8 cellular contexts compared by ENCODE assay signal in the genomic region with DNA sequence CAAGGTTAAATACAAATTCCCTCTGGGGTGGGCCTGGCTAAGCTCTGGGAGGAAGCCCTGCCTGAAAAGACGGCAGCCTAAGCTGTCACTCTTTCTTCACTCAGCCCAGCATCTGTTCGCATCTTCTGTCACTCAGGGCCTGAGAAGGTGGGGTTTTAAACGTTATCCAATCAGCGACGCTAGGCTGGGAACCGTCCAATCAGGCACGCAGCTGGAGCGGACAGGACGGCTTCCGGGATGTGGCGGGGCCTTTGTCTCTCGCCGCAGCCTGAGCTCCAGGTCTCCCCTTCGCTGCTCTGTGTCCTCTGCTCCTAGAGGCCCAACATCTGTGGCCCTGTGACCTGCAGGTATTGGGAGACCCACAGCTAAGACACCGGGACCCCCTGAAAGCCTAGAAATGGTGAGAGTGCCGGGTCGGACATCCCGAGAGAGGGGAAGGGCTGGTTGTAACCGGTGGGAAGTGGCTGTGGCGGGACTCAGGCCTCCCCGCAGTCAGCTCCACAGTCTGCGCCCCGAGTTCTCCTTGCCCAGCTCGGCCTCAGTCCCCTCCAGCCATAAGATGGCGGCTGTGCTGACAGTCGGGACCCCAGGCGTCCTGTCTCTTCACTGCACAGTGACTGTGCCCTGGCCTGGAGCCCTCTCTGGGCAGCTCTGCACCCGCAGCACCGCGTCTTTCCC. TPM values are rescaled to one million over a fixed set of nuclear protein-coding genes. Genes with fewer than 3 reads are reported as not detected.
DNase-seq lines count a peak whose midpoint lies in the region; ATAC-seq, FAIRE-seq and TF ChIP-seq lines count a peak whose summit lies in the region.

A gene (plus strand): TSS at position 254 of the 678 bp plus-strand sequence. CDS start 144 bp downstream, at position 398.

- TF ChIP-seq EP300 in A549 (IDR thresholded peaks at IDR 0.05) = no peak
- no peak for TF ChIP-seq EP300 in sigmoid colon (IDR thresholded peaks at IDR 0.05)

- 0% methylated on average over 6 of the region's 30 CpGs for WGBS in A549 (ENCODE audit: missing lambda C conversion rate)
- WGBS in sigmoid colon, 2 donors = 0 to 1% methylated on average over 30 of the region's 30 CpGs

- H3K4me1 ChIP-seq in A549 (no peaks in the 10 kb centered on the region), sigmoid colon (peaks cover 0 to 17% (median 10%) of the 10 kb centered on the region in 4 donors)

- peaks cover 17 to 26% (median 21%) of the 10 kb centered on the region in 5 experiments for H3K9me3 Mint-ChIP-seq in brain

- peaks cover 50% of the 10 kb centered on the region for H3K36me3 Mint-ChIP-seq in brain

- peaks cover 4% of the 10 kb centered on the region for H3K9me3 ChIP-seq in A549
- no peaks in the 10 kb centered on the region for H3K9me3 ChIP-seq in sigmoid colon

- TF ChIP-seq CTCF in A549 (IDR thresholded peaks at IDR 0.05) = no peak
- no peak for TF ChIP-seq CTCF in brain (conservative IDR thresholded peaks at IDR 0.05)
- no peak for TF ChIP-seq CTCF in sigmoid colon (IDR thresholded peaks at IDR 0.05)

- H3K4me3 ChIP-seq in A549 (peak within 1 kb of the TSS; percentile 69), sigmoid colon (peak within 1 kb of the TSS; percentile 50 to 82 (median 72))

- CTCF ChIA-PET in A549 (lab: Yijun Ruan, JAX) = no interaction called here

- POLR2A ChIA-PET in A549 (lab: Yijun Ruan, JAX) = interaction anchor here (0.6 to 1.4 kb wide), 5 partner anchors 9 to 459 kb away, joined by 3 to 12 read pairs (median 8); a partner anchor contains a TSS

- H3K4me2 ChIP-seq in A549 = peak within 1 kb of the TSS; percentile 84

- intact Hi-C loops in sigmoid colon (cut with DNase I) = loop anchor here (5.0 kb wide), 1 partner anchor 120 kb away; a partner anchor contains a TSS

- peaks cover 32% of the 10 kb centered on the region for H3K4me1 Mint-ChIP-seq in brain

- TF ChIP-seq POLR2A in A549 (IDR thresholded peaks at IDR 0.05; ENCODE audit: low read length) (peak; percentile 54), sigmoid colon (IDR thresholded peaks at IDR 0.05) (peak; percentile 21 to 54)

- no peak for TF ChIP-seq RAD21 in A549 (conservative IDR thresholded peaks at IDR 0.05 in 1 of 2, IDR thresholded peaks at IDR 0.05 in 1 of 2)

- ATAC-seq in A549 (peak; percentile 100), GM18861 (IDR thresholded peaks at IDR 0.05; ENCODE audit: unreplicated experiment) (peak; percentile 96), HG03097 (IDR thresholded peaks at IDR 0.05; ENCODE audit: low FRiP score, unreplicated experiment) (peak; percentile 99)

- FAIRE-seq in A549 (lab: Jason Lieb, UNC) = no peak

- H3K4me3 Mint-ChIP-seq in brain = peak within 1 kb of the TSS; percentile 99

- DNase-seq in A549 (ENCODE audit: low read depth in 1 of 2, low spot score in 1 of 2) (peak; percentile 59 to 94), NCI-H2171 (lab: John Stamatoyannopoulos, UW) (peak; percentile 90), UCSD-AML1 (lab: John Stamatoyannopoulos, UW; ENCODE audit: unreplicated experiment) (peak; percentile 86), iPS DF 4.7 (ENCODE audit: extremely low read depth, low spot score) (peak; percentile 91), sigmoid colon (peak; percentile 96)

- peak within 1 kb of the TSS; percentile 74 to 89 for H3K27ac ChIP-seq in A549
- H3K27ac ChIP-seq in sigmoid colon = peak within 1 kb of the TSS; percentile 66 to 91 (median 88)

- no peaks in the 10 kb centered on the region for H3K27me3 ChIP-seq in sigmoid colon

- peaks cover 9% of the 10 kb centered on the region for H3K27me3 Mint-ChIP-seq in brain

- H3K36me3 ChIP-seq in sigmoid colon = peaks cover 0 to 36% (median 2%) of the 10 kb centered on the region in 4 donors

- H3K27ac Mint-ChIP-seq in brain = peak within 1 kb of the TSS; percentile 97 to 99 (median 97)

TF ChIP-seq in A549, 52 proteins besides CTCF, POLR2A, EP300 and RAD21:
- no peak for TF ChIP-seq TFCP2L1 (CRISPR knock-in tag; IDR thresholded peaks at IDR 0.05)
- TF ChIP-seq ESRRA (IDR thresholded peaks at IDR 0.05; ENCODE audit: borderline replicate concordance, low read length) = no peak
- TF ChIP-seq MYC (IDR thresholded peaks at IDR 0.05; ENCODE audit: borderline replicate concordance, low read length) = no peak
- TF ChIP-seq, protein P1, sequence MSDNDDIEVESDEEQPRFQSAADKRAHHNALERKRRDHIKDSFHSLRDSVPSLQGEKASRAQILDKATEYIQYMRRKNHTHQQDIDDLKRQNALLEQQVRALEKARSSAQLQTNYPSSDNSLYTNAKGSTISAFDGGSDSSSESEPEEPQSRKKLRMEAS (IDR thresholded peaks at IDR 0.05) = peak; percentile 26; the same call in 1 of the 2 replicates
- 0 out of 5 replicates have a peak, but pooled peaks of 1 of the 2 experiments have one; percentile 21 for TF ChIP-seq JUN (IDR thresholded peaks at IDR 0.05)
- TF ChIP-seq, protein P2, sequence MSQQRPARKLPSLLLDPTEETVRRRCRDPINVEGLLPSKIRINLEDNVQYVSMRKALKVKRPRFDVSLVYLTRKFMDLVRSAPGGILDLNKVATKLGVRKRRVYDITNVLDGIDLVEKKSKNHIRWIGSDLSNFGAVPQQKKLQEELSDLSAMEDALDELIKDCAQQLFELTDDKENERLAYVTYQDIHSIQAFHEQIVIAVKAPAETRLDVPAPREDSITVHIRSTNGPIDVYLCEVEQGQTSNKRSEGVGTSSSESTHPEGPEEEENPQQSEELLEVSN (IDR thresholded peaks at IDR 0.05; ENCODE audit: borderline replicate concordance, low read depth) = no peak
- peak; percentile 69; the same call in 1 of the 2 replicates for TF ChIP-seq PHF8 (IDR thresholded peaks at IDR 0.05; ENCODE audit: borderline replicate concordance, low read depth)
- TF ChIP-seq, protein P3, sequence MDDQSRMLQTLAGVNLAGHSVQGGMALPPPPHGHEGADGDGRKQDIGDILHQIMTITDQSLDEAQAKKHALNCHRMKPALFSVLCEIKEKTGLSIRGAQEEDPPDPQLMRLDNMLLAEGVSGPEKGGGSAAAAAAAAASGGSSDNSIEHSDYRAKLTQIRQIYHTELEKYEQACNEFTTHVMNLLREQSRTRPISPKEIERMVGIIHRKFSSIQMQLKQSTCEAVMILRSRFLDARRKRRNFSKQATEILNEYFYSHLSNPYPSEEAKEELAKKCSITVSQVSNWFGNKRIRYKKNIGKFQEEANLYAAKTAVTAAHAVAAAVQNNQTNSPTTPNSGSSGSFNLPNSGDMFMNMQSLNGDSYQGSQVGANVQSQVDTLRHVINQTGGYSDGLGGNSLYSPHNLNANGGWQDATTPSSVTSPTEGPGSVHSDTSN (IDR thresholded peaks at IDR 0.05) = peak; percentile 76
TF ChIP-seq in A549: peak in this region for 4.

RNA-seq across cellular contexts. Expression of the gene that starts here (rescaled TPM):
- polyA plus RNA-seq in A549 (2011; rRNA removed) = 4.6 and 6.1 TPM in 2 replicates
- polyA plus RNA-seq in A549 (2012; cell fraction: cytosol; rRNA removed) = 2.5 and 3.2 TPM in 2 replicates
- polyA plus RNA-seq in A549 (2012; cell fraction: nucleus; rRNA removed) = 2.2 and 2.3 TPM in 2 replicates
- polyA plus RNA-seq in A549 (2017; fragmentation: RNase III; extraction: RNeasy Plus Mini Kit Qiagen cat#74134 plus additional on column Dnase treatment) = 3.9 to 6.4 TPM (median 4.0 TPM) in 3 replicates
- polyA minus RNA-seq in A549 (2011; rRNA and poly(A)+ RNA removed) = 8.4 and 14.1 TPM in 2 replicates
- 4.5 TPM for polyA plus RNA-seq in brain (ENCODE audit: insufficient read depth, low read depth, low replicate concordance)
- 10 to 100 TPM in 2 of 4 donors, 1 to 10 TPM in 2; 6.4 to 18.6 (median 12.2) TPM for total RNA-seq in sigmoid colon
- polyA plus RNA-seq in sigmoid colon = 1 to 10 TPM; 1.2 to 7.4 (median 3.0) TPM

Comparison
In these comparisons a context has a peak if more than half of its experiments do, and no peak if none do; other contexts are left out.
1. Peak in every context shown above with its lines: DNase-seq, ATAC-seq, H3K4me3 ChIP-seq and H3K27ac ChIP-seq.